In genomic region chr11:55261855-55262254, GRCh38 we compare ENCODE assay signal across 1 cellular context. TPM values are rescaled to one million over a fixed set of nuclear protein-coding genes. Genes with fewer than 3 reads are reported as not detected.
"Had no signal": no experiment of that assay in that cellular context is flagged by ENCODE, and none has a peak within 500 bp of the region (broad histone marks: within the 10 kb centered on the region; RNA-seq: fewer than 3 reads in every experiment).

TSS of gene TRIM48 (plus strand) at chr11:55262155. CDS start at chr11:55262268, 113 bp downstream.

RNA-seq across cellular contexts. Expression of gene TRIM48, which starts in this region (rescaled TPM):
- total RNA-seq: GM12878 had no signal
- polyA plus RNA-seq: GM12878 had no signal
